Comparison of ENCODE assay signal across 11 cellular contexts in the genomic region with DNA sequence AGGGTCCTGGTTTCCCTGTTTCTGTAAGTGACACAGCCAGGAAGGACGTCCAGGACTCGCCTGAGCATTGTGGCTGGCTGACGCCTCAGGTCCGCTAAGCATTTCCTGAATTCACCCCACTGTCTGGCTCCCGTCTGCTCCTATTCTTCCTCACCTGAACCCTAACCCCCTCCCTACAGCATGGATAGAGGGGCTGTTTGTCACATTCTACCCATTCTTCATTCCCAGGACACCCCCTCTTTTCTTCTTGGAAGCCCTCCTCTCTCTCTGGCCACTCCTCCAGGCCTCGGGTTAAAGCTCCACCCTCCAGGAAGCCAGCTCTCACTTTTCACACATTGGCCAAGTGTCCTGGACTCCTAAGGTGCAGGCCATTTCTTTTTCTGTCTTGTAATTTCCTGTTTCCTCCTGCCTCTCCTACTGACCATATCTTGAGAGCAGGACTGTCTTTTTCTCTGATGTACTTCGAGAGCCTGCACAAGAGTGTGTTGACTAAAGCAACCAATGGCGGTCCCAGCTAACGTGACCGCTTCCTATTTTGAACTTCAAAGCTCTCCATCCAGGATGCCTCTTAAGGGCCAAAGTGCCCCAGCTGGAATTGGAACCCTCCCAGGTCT. TPM values are rescaled to one million over a fixed set of nuclear protein-coding genes. Genes with fewer than 3 reads are reported as not detected.
A peak's percentile ranks its signal among the peaks of the same experiment; 100 is the strongest.
DNase-seq lines count a peak whose midpoint lies in the region; ATAC-seq and TF ChIP-seq lines count a peak whose summit lies in the region.
"Had no signal": no experiment of that assay in that cellular context is flagged by ENCODE, and none has a peak within 500 bp of the region (broad histone marks: within the 10 kb centered on the region; RNA-seq: fewer than 3 reads in every experiment).

No MANE protein-coding gene starts in this region.

- H3K79me2 ChIP-seq in OCI-LY7 (ENCODE audit: insufficient read depth, low read depth, low read length) (no peaks in the 10 kb centered on the region), parathyroid adenoma (no peaks in the 10 kb centered on the region)

- DNase-seq in ELR (ENCODE audit: low read depth) (peak; percentile 43), OCI-LY7 (ENCODE audit: low spot score) (no peak), right cardiac atrium (no peak), NCI-H1417 (lab: John Stamatoyannopoulos, UW) (no peak), mucosa of gallbladder (ENCODE audit: low spot score) (no peak), RKO (ENCODE audit: low spot score) (no peak)
- no peak for DNase-seq in activated CD8-positive, alpha-beta memory T cell treated with anti-CD3 and anti-CD28 coated beads, Interleukin-2, amount 50 U/mL, for 48 hours
- DNase-seq: DMS 273 treated with DMSO at 0.1 percent for 48 hours, SW 1271 had no signal

- ATAC-seq in right cardiac atrium: peak; percentile 79 to 94

- BruUV-seq in OCI-LY7 (replicated peaks; lab: Mats Ljungman, UMichigan): no TSS peak

- H3K4me3 ChIP-seq in OCI-LY7 (ENCODE audit: low read depth, low read length, poor library complexity, severe bottlenecking) (no peak overlapping the region), right cardiac atrium (ENCODE audit: low read length) (peak overlapping the region; percentile 1), parathyroid adenoma (ENCODE audit: low read depth, low read length) (no peak overlapping the region)

- no peaks in the 10 kb centered on the region for H4K20me1 ChIP-seq in OCI-LY7 (ENCODE audit: insufficient read depth, low read length)

- H3K9me2 ChIP-seq in OCI-LY7 (ENCODE audit: insufficient read depth, low read length): no peaks in the 10 kb centered on the region

- H3K9ac ChIP-seq in parathyroid adenoma: no peak overlapping the region

- TF ChIP-seq CTCF in OCI-LY7 (conservative IDR thresholded peaks at IDR 0.05; ENCODE audit: low read length) (no peak), parathyroid adenoma (IDR thresholded peaks at IDR 0.05) (no peak)

- CTCF ChIA-PET in OCI-LY7 (lab: Charles Lee; ENCODE audit: unreplicated experiment): interaction anchor here (1.3 kb wide), 1 partner anchor 32 kb away, joined by 3 read pairs; no protein-coding TSS in a partner anchor

- peak overlapping the region; percentile 34; the same call in 1 of the 2 replicates for H3K4me2 ChIP-seq in OCI-LY7 (ENCODE audit: low read length)
- H3K4me2 ChIP-seq in parathyroid adenoma (ENCODE audit: low read length): no peak overlapping the region

- no peak overlapping the region for H3K27ac ChIP-seq in OCI-LY7 (ENCODE audit: low read depth, low read length, poor library complexity, severe bottlenecking)
- no peak overlapping the region for H3K27ac ChIP-seq in right cardiac atrium (ENCODE audit: low read length)
- peak overlapping the region; percentile 15 for H3K27ac ChIP-seq in parathyroid adenoma

- no peaks in the 10 kb centered on the region for H3K36me3 ChIP-seq in OCI-LY7 (ENCODE audit: insufficient read depth, low read length)
- H3K36me3 ChIP-seq in parathyroid adenoma (ENCODE audit: control insufficient read depth, insufficient read depth, low read length): no peaks in the 10 kb centered on the region

- intact Hi-C loops in OCI-LY7 (cut with micrococcal nuclease; ENCODE audit: unreplicated experiment) (no loop called here), right cardiac atrium (cut with DNase I) (no loop called here)

- H3K27me3 ChIP-seq in right cardiac atrium (ENCODE audit: control insufficient read depth, insufficient read depth) (no peaks in the 10 kb centered on the region), parathyroid adenoma (ENCODE audit: control insufficient read depth, insufficient read depth, low read length) (no peaks in the 10 kb centered on the region)

- POLR2A ChIA-PET in OCI-LY7 (lab: Charles Lee): interaction anchor here (1.1 kb wide), 1 partner anchor 16 kb away, joined by 4 read pairs; no protein-coding TSS in a partner anchor

- WGBS in right cardiac atrium: 40% methylated on average over 10 of the region's 10 CpGs

- H3K4me1 ChIP-seq in OCI-LY7 (ENCODE audit: insufficient read depth, low read length, poor library complexity, severe bottlenecking) (no peaks in the 10 kb centered on the region), right cardiac atrium (ENCODE audit: control insufficient read depth, insufficient read depth, low read length) (no peaks in the 10 kb centered on the region), parathyroid adenoma (no peaks in the 10 kb centered on the region)

- H3K9me3 ChIP-seq in OCI-LY7 (ENCODE audit: low read length) (no peaks in the 10 kb centered on the region), right cardiac atrium (ENCODE audit: control insufficient read depth, low read length) (no peaks in the 10 kb centered on the region), parathyroid adenoma (ENCODE audit: control insufficient read depth, low read length) (no peaks in the 10 kb centered on the region)

- H2AFZ ChIP-seq in OCI-LY7 (ENCODE audit: low read length): peak overlapping the region; percentile 70
- H2AFZ ChIP-seq in parathyroid adenoma: peak overlapping the region; percentile 58

RNA-seq across cellular contexts. Expression of a gene that starts 24.2 kb away (rescaled TPM):
- total RNA-seq in OCI-LY7 (2014; rRNA removed; shearing (Covaris generic)): not detected in 2 replicates
- total RNA-seq in OCI-LY7 (2022): not detected in 2 replicates
- 1 to 10 TPM in 1 of 4 donors, under 1 TPM in 3; 0.54 to 2.3 (median 0.77) TPM for total RNA-seq in right cardiac atrium
- 0.88 TPM for polyA plus RNA-seq in right cardiac atrium
- total RNA-seq in mucosa of gallbladder: 0.26 TPM
- total RNA-seq: activated CD8-positive, alpha-beta memory T cell treated with anti-CD3 and anti-CD28 coated beads for 36 hours had no signal

RNA-seq across cellular contexts. Expression of a gene that starts 30.9 kb away (rescaled TPM):
- 51.5 and 52.6 TPM in 2 replicates for total RNA-seq in OCI-LY7 (2014; rRNA removed; shearing (Covaris generic))
- total RNA-seq in OCI-LY7 (2022) (54.1 and 64.6 TPM in 2 replicates), right cardiac atrium (100 to 1,000 TPM; 129 to 177 (median 144) TPM), mucosa of gallbladder (66.1 TPM)
- polyA plus RNA-seq in right cardiac atrium: 63.2 TPM

RNA-seq across cellular contexts. Expression of a gene that starts 33.9 kb away (rescaled TPM):
- not detected in 2 replicates for total RNA-seq in OCI-LY7 (2014; rRNA removed; shearing (Covaris generic))
- not detected in 2 replicates for total RNA-seq in OCI-LY7 (2022)
- total RNA-seq in right cardiac atrium: under 1 TPM in 1 of 4 donors, not detected in 3; 0.38 TPM
- 0.27 TPM for polyA plus RNA-seq in right cardiac atrium
- total RNA-seq in mucosa of gallbladder: 0.95 TPM
- total RNA-seq: activated CD8-positive, alpha-beta memory T cell treated with anti-CD3 and anti-CD28 coated beads for 36 hours had no signal

RNA-seq across cellular contexts. Expression of a gene that starts 54.4 kb away (rescaled TPM):
- 911 and 1,004 TPM in 2 replicates for total RNA-seq in OCI-LY7 (2014; rRNA removed; shearing (Covaris generic))
- total RNA-seq in OCI-LY7 (2022): 1,055 and 1,282 TPM in 2 replicates
- 100 to 1,000 TPM; 677 to 993 (median 871) TPM for total RNA-seq in right cardiac atrium
- 586 TPM for polyA plus RNA-seq in right cardiac atrium
- total RNA-seq in mucosa of gallbladder: 893 TPM
